24 cellular contexts compared by ENCODE assay signal in the genomic region with DNA sequence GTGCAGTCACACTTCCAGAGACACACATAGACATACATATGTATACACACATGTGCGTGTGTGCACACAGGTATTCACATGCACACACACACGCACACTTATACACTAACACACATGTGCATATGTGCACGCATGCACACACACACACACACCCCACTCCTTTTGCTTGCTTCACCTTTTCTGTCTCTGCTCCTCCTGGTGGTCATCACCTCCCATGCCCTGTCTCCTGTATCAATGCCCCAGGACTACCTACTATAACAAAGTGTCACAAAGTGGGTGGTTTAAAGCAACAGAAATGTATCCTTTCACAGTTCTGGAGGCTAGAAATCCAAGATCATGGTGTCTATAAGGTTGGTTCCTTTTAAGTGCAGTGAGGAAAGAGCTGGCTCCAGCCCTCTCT. TPM values are rescaled to one million over a fixed set of nuclear protein-coding genes. Genes with fewer than 3 reads are reported as not detected.
DNase-seq lines count a peak whose midpoint lies in the region; ATAC-seq and TF ChIP-seq lines count a peak whose summit lies in the region.
"Had no signal": no experiment of that assay in that cellular context is flagged by ENCODE, and none has a peak within 500 bp of the region (broad histone marks: within the 10 kb centered on the region; RNA-seq: fewer than 3 reads in every experiment).

No MANE protein-coding gene starts in this region.

- intact Hi-C loops in activated naive CD4-positive, alpha-beta T cell treated with anti-CD3 and anti-CD28 coated beads for 36 hours (cut with micrococcal nuclease), result no loop called here

- H3K4me1 Mint-ChIP-seq in activated naive CD4-positive, alpha-beta T cell treated with anti-CD3 and anti-CD28 coated beads for 36 hours (ENCODE audit: low read depth), result peaks cover 17% of the 10 kb centered on the region
- H3K4me1 Mint-ChIP-seq in type B pancreatic cell (ENCODE audit: unreplicated experiment) (peaks cover 5% of the 10 kb centered on the region), nephron progenitor cell (no peaks in the 10 kb centered on the region)

- no peak overlapping the region for H3K4me3 ChIP-seq in epithelial cell of proximal tubule (ENCODE audit: low read depth, low read length)
- H3K4me3 ChIP-seq: GM23248, lower lobe of right lung had no signal

- H3K27ac ChIP-seq in VCaP, result no peak overlapping the region
- H3K27ac ChIP-seq: GM23248, KMS-11, lower lobe of right lung had no signal

- H3K27me3 Mint-ChIP-seq in activated naive CD4-positive, alpha-beta T cell treated with anti-CD3 and anti-CD28 coated beads for 36 hours (ENCODE audit: low read depth), result no peaks in the 10 kb centered on the region
- H3K27me3 Mint-ChIP-seq in type B pancreatic cell (no peaks in the 10 kb centered on the region), nephron progenitor cell (ENCODE audit: low read depth, poor library complexity) (peaks cover 15% of the 10 kb centered on the region)

- H3K4me3 Mint-ChIP-seq in activated naive CD4-positive, alpha-beta T cell treated with anti-CD3 and anti-CD28 coated beads for 36 hours, result no peak overlapping the region
- H3K4me3 Mint-ChIP-seq in type B pancreatic cell (no peak overlapping the region), nephron progenitor cell (no peak overlapping the region)
- H3K4me3 Mint-ChIP-seq: activated naive CD8-positive, alpha-beta T cell treated with anti-CD3 and anti-CD28 coated beads for 36 hours; B cell had no signal

- no peaks in the 10 kb centered on the region for H3K36me3 Mint-ChIP-seq in activated naive CD4-positive, alpha-beta T cell treated with anti-CD3 and anti-CD28 coated beads for 36 hours (ENCODE audit: low read depth)
- H3K36me3 Mint-ChIP-seq in type B pancreatic cell, result no peaks in the 10 kb centered on the region
- H3K36me3 Mint-ChIP-seq in nephron progenitor cell (ENCODE audit: low read depth), result no peaks in the 10 kb centered on the region
- H3K36me3 Mint-ChIP-seq: activated naive CD8-positive, alpha-beta T cell treated with anti-CD3 and anti-CD28 coated beads for 36 hours had no signal

- 0 out of 2 replicates have a peak, but pooled peaks have one; percentile 12 for TF ChIP-seq CTCF in VCaP (conservative IDR thresholded peaks at IDR 0.05)
- peak; percentile 35 for TF ChIP-seq CTCF in epithelial cell of proximal tubule (conservative IDR thresholded peaks at IDR 0.05; ENCODE audit: low read depth, low read length)
- peak; percentile 19 for TF ChIP-seq CTCF in type B pancreatic cell (conservative IDR thresholded peaks at IDR 0.05)
- no peak for TF ChIP-seq CTCF in nephron progenitor cell (IDR thresholded peaks at IDR 0.05)

- peak; percentile 16 for DNase-seq in activated naive CD4-positive, alpha-beta T cell treated with anti-CD3 and anti-CD28 coated beads for 36 hours
- DNase-seq in activated naive CD4-positive, alpha-beta T cell treated with Interleukin-2 at 50 U/mL for 16 hours, result no peak
- DNase-seq in epithelial cell of proximal tubule (ENCODE audit: low read depth) (no peak), type B pancreatic cell (ENCODE audit: extremely low spot score, unreplicated experiment) (no peak), nephron progenitor cell (no peak), SHP77 treated with DMSO at 0.1 percent for 48 hours (lab: John Stamatoyannopoulos, UW) (no peak)
- DNase-seq: activated naive CD8-positive, alpha-beta T cell treated with anti-CD3 and anti-CD28 coated beads for 36 hours; Caco-2; cortex of kidney; foreskin melanocyte; GM23248; hippocampal formation; lower lobe of right lung; NCI-H1048; NCI-H187 treated with DMSO at 0.1 percent for 48 hours; NCI-H226; nucleus accumbens; retina; stimulated activated CD8-positive, alpha-beta memory T cell treated with anti-CD3 and anti-CD28 coated beads, Interleukin-4, amount 100 ng/mL, for 48 hours; T1000 had no signal

- CTCF ChIA-PET in activated naive CD4-positive, alpha-beta T cell treated with anti-CD3 and anti-CD28 coated beads for 36 hours (lab: Charles Lee), result no interaction called here

- H3K9me3 Mint-ChIP-seq in activated naive CD4-positive, alpha-beta T cell treated with anti-CD3 and anti-CD28 coated beads for 36 hours, result no peaks in the 10 kb centered on the region
- no peaks in the 10 kb centered on the region for H3K9me3 Mint-ChIP-seq in type B pancreatic cell
- H3K9me3 Mint-ChIP-seq in nephron progenitor cell, result no peaks in the 10 kb centered on the region
- H3K9me3 Mint-ChIP-seq: activated naive CD8-positive, alpha-beta T cell treated with anti-CD3 and anti-CD28 coated beads for 36 hours had no signal

- H3K27ac Mint-ChIP-seq in activated naive CD4-positive, alpha-beta T cell treated with anti-CD3 and anti-CD28 coated beads for 36 hours, result no peak overlapping the region
- H3K27ac Mint-ChIP-seq in type B pancreatic cell, result no peak overlapping the region
- no peak overlapping the region for H3K27ac Mint-ChIP-seq in nephron progenitor cell
- H3K27ac Mint-ChIP-seq: activated naive CD8-positive, alpha-beta T cell treated with anti-CD3 and anti-CD28 coated beads for 36 hours; B cell had no signal

- ATAC-seq in GM21723 (IDR thresholded peaks at IDR 0.05; ENCODE audit: unreplicated experiment), result no peak
- ATAC-seq: lower lobe of right lung had no signal

RNA-seq across cellular contexts. Expression of gene ETS2, which starts 27.4 kb away (rescaled TPM):
- total RNA-seq in activated naive CD4-positive, alpha-beta T cell treated with anti-CD3 and anti-CD28 coated beads for 36 hours, result 10 to 100 TPM; 22.4 to 25.6 TPM
- total RNA-seq in epithelial cell of proximal tubule (11.1 and 19.8 TPM in 2 replicates), type B pancreatic cell (ENCODE audit: low replicate concordance) (42.2 and 46.8 TPM in 2 replicates)
